Comparison of ENCODE assay signal across 8 cellular contexts in the genomic region with DNA sequence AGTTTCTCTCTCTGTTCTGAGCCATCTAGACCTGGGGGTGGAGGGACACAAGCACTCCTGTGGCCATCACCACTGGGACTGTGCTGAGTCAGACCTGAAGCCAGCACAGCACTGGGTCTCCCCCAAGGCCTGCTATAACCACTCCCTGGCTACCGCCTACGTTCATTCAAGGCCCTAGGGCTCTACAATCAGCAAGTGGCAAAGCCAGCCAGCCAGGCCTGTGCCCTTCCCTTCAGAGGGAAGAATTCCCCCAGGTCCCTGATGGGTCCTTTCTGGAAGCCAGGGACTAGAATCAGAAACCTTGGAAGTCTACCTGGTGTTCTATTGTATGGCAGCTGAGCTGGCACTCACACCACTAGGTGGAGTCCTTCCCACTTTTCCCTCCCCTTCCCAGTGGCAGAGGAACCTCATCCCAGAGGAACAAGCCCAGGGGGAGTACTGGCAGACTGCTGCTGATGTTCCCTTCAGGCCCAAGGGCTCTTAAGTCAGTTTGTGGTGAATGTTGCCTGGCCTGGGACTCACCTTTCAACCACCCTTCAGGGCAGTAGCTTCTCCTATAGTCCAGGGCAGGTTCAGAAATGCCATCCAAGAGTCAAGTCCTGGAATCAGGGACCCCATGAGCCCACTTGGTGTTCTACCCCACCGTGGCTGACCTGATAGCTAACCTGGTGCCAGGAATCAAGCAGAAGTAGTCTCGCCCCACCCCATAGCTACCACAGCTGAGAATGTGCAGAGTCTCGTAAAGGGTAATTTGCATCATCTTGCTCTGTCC. TPM values are rescaled to one million over a fixed set of nuclear protein-coding genes. Genes with fewer than 3 reads are reported as not detected.
DNase-seq lines count a peak whose midpoint lies in the region; ATAC-seq and TF ChIP-seq lines count a peak whose summit lies in the region.

No MANE protein-coding gene starts in this region.

- peaks cover 5% of the 10 kb centered on the region for H3K36me3 Mint-ChIP-seq in activated naive CD8-positive, alpha-beta T cell treated with anti-CD3 and anti-CD28 coated beads, Interleukin-2, amount 50 U/mL, for 24 hours (ENCODE audit: low read depth)
- peaks cover 26% of the 10 kb centered on the region for H3K36me3 Mint-ChIP-seq in activated naive CD8-positive, alpha-beta T cell treated with anti-CD3 and anti-CD28 coated beads for 36 hours
- H3K36me3 Mint-ChIP-seq in H9 (ENCODE audit: insufficient read depth in 1 of 3, low read depth in 3 of 3) (peaks cover 1 to 5% (median 3%) of the 10 kb centered on the region in 3 experiments; a peak in 4 of 7 replicates), glutamatergic neuron (ENCODE audit: unreplicated experiment) (no peaks in the 10 kb centered on the region), type B pancreatic cell (peaks cover 10% of the 10 kb centered on the region)

- TF ChIP-seq EP300 in esophagus muscularis mucosa (IDR thresholded peaks at IDR 0.05): no peak

- H3K27me3 ChIP-seq in H9 (ENCODE audit: insufficient read depth, low read length): no peaks in the 10 kb centered on the region
- H3K27me3 ChIP-seq in Peyer's patch: no peaks in the 10 kb centered on the region
- no peaks in the 10 kb centered on the region for H3K27me3 ChIP-seq in esophagus muscularis mucosa

- no peak overlapping the region for H2BK15ac ChIP-seq in H9 (ENCODE audit: low read depth, low read length)

- H2BK120ac ChIP-seq in H9 (ENCODE audit: low read depth, low read length, poor library complexity, severe bottlenecking): no peak overlapping the region

- H3K9me3 ChIP-seq in H9 (ENCODE audit: control insufficient read depth, low read depth, low read length) (no peaks in the 10 kb centered on the region), Peyer's patch (no peaks in the 10 kb centered on the region), esophagus muscularis mucosa (no peaks in the 10 kb centered on the region)

- H3T11ph ChIP-seq in H9 (ENCODE audit: low read length): no peak overlapping the region

- H2BK12ac ChIP-seq in H9 (ENCODE audit: insufficient read length, low read depth, low read length): no peak overlapping the region

- no peak for TF ChIP-seq POLR2A in Peyer's patch (IDR thresholded peaks at IDR 0.05)
- no peak for TF ChIP-seq POLR2A in esophagus muscularis mucosa (IDR thresholded peaks at IDR 0.05; ENCODE audit: low read depth)

- H3K79me2 ChIP-seq in H9 (ENCODE audit: insufficient read depth, low read length): peaks cover 3% of the 10 kb centered on the region; the same call in 1 of the 2 replicates

- H3K4me3 Mint-ChIP-seq in activated naive CD8-positive, alpha-beta T cell treated with anti-CD3 and anti-CD28 coated beads, Interleukin-2, amount 50 U/mL, for 24 hours: no peak overlapping the region
- no peak overlapping the region for H3K4me3 Mint-ChIP-seq in activated naive CD8-positive, alpha-beta T cell treated with anti-CD3 and anti-CD28 coated beads for 36 hours
- H3K4me3 Mint-ChIP-seq in H9: no peak overlapping the region
- no peak overlapping the region for H3K4me3 Mint-ChIP-seq in glutamatergic neuron (ENCODE audit: unreplicated experiment)
- H3K4me3 Mint-ChIP-seq in type B pancreatic cell: no peak overlapping the region

- H4K8ac ChIP-seq in H9 (replicated peaks; ENCODE audit: insufficient read length, low read depth, low read length): no peak overlapping the region

- H3K23ac ChIP-seq in H9 (ENCODE audit: insufficient read length, low read depth, low read length): no peak overlapping the region

- no peak overlapping the region for H3K4me2 ChIP-seq in H9 (ENCODE audit: insufficient read depth, insufficient read length, low read length)

- no peak overlapping the region for H4K91ac ChIP-seq in H9 (ENCODE audit: insufficient read length, low read depth, low read length)

- no peak overlapping the region for H3K4ac ChIP-seq in H9 (ENCODE audit: low read depth, low read length)

- peak; percentile 85 for ATAC-seq in activated naive CD8-positive, alpha-beta T cell treated with anti-CD3 and anti-CD28 coated beads, Interleukin-2, amount 50 U/mL, for 24 hours

- no peak overlapping the region for H3K9ac ChIP-seq in H9 (ENCODE audit: extremely low read depth, insufficient read length, low read length)

- TF ChIP-seq CTCF in H9 (conservative IDR thresholded peaks at IDR 0.05) (peak; percentile 85), Peyer's patch (IDR thresholded peaks at IDR 0.05) (peak in 4 of 6 experiments; percentile 6 to 31 (median 20)), glutamatergic neuron (IDR thresholded peaks at IDR 0.05; ENCODE audit: partially characterized antibody, unreplicated experiment) (peak; percentile 64), type B pancreatic cell (conservative IDR thresholded peaks at IDR 0.05) (peak; percentile 69), esophagus muscularis mucosa (IDR thresholded peaks at IDR 0.05) (peak in 1 of 3 experiments; percentile 27)

- peaks cover 39% of the 10 kb centered on the region for H3K4me1 Mint-ChIP-seq in activated naive CD8-positive, alpha-beta T cell treated with anti-CD3 and anti-CD28 coated beads, Interleukin-2, amount 50 U/mL, for 24 hours
- peaks cover 30% of the 10 kb centered on the region for H3K4me1 Mint-ChIP-seq in activated naive CD8-positive, alpha-beta T cell treated with anti-CD3 and anti-CD28 coated beads for 36 hours
- peaks cover 29 to 45% of the 10 kb centered on the region in 2 experiments for H3K4me1 Mint-ChIP-seq in H9
- H3K4me1 Mint-ChIP-seq in glutamatergic neuron (ENCODE audit: low read depth, unreplicated experiment): peaks cover 8% of the 10 kb centered on the region
- H3K4me1 Mint-ChIP-seq in type B pancreatic cell (ENCODE audit: unreplicated experiment): peaks cover 9% of the 10 kb centered on the region

- H2BK5ac ChIP-seq in H9 (ENCODE audit: insufficient read length, low read length): no peak overlapping the region

- H3K4me3 ChIP-seq in Peyer's patch (no peak overlapping the region), esophagus muscularis mucosa (no peak overlapping the region)

- intact Hi-C loops in esophagus muscularis mucosa (cut with DNase I): no loop called here

- no peak overlapping the region for H3K56ac ChIP-seq in H9 (ENCODE audit: insufficient read length, low read depth, low read length)

- H3K4me1 ChIP-seq in H9 (ENCODE audit: insufficient read depth, low read length): peaks cover 6% of the 10 kb centered on the region; the same call in 1 of the 2 replicates
- no peaks in the 10 kb centered on the region for H3K4me1 ChIP-seq in Peyer's patch
- H3K4me1 ChIP-seq in esophagus muscularis mucosa: peaks cover 7 to 56% (median 34%) of the 10 kb centered on the region in 4 donors

- H3K27ac ChIP-seq in H9 (ENCODE audit: insufficient read length, low read depth, low read length): no peak overlapping the region
- no peak overlapping the region for H3K27ac ChIP-seq in Peyer's patch
- no peak overlapping the region for H3K27ac ChIP-seq in esophagus muscularis mucosa (replicated peaks in 1 of 4)

- no peaks in the 10 kb centered on the region for H4K20me1 ChIP-seq in H9 (ENCODE audit: control insufficient read depth, insufficient read depth, insufficient read length)

- H3K36me3 ChIP-seq in Peyer's patch: no peaks in the 10 kb centered on the region
- H3K36me3 ChIP-seq in esophagus muscularis mucosa: no peaks in the 10 kb centered on the region

- H2BK20ac ChIP-seq in H9 (ENCODE audit: low read depth, low read length, poor library complexity, severe bottlenecking): no peak overlapping the region

- H3K27me3 Mint-ChIP-seq in activated naive CD8-positive, alpha-beta T cell treated with anti-CD3 and anti-CD28 coated beads, Interleukin-2, amount 50 U/mL, for 24 hours: no peaks in the 10 kb centered on the region
- no peaks in the 10 kb centered on the region for H3K27me3 Mint-ChIP-seq in activated naive CD8-positive, alpha-beta T cell treated with anti-CD3 and anti-CD28 coated beads for 36 hours
- no peaks in the 10 kb centered on the region; the same call in 1 of the 2 replicates for H3K27me3 Mint-ChIP-seq in H9 (ENCODE audit: low read depth)
- H3K27me3 Mint-ChIP-seq in glutamatergic neuron (ENCODE audit: unreplicated experiment): peaks cover 2% of the 10 kb centered on the region
- H3K27me3 Mint-ChIP-seq in type B pancreatic cell: no peaks in the 10 kb centered on the region

- no CpG with 5 or more reads among the region's 5 CpGs for WGBS in H9 (ENCODE audit: extremely low coverage, insufficient read length, low lambda C conversion rate)
- 96% methylated on average over 5 of the region's 5 CpGs for WGBS in esophagus muscularis mucosa

- H3K14ac ChIP-seq in H9 (ENCODE audit: insufficient read depth, low read length): no peak overlapping the region

- H4K5ac ChIP-seq in H9 (ENCODE audit: insufficient read length, low read depth, low read length): no peak overlapping the region

- no peak overlapping the region for H2AFZ ChIP-seq in H9 (ENCODE audit: low read length)

- no peak overlapping the region for H3K18ac ChIP-seq in H9 (ENCODE audit: insufficient read length, low read depth, low read length)

- H3K79me1 ChIP-seq in H9 (ENCODE audit: insufficient read depth, low read depth, low read length, poor library complexity, severe bottlenecking): no peaks in the 10 kb centered on the region

- no peak overlapping the region for H3K27ac Mint-ChIP-seq in activated naive CD8-positive, alpha-beta T cell treated with anti-CD3 and anti-CD28 coated beads, Interleukin-2, amount 50 U/mL, for 24 hours
- H3K27ac Mint-ChIP-seq in activated naive CD8-positive, alpha-beta T cell treated with anti-CD3 and anti-CD28 coated beads for 36 hours: no peak overlapping the region
- H3K27ac Mint-ChIP-seq in H9 (peak overlapping the region; percentile 36 to 78 (median 69); a peak in 5 of 7 replicates), glutamatergic neuron (ENCODE audit: unreplicated experiment) (no peak overlapping the region), type B pancreatic cell (peak overlapping the region; percentile 34)

- H3K9me3 Mint-ChIP-seq in activated naive CD8-positive, alpha-beta T cell treated with anti-CD3 and anti-CD28 coated beads, Interleukin-2, amount 50 U/mL, for 24 hours: no peaks in the 10 kb centered on the region
- peaks cover 8% of the 10 kb centered on the region for H3K9me3 Mint-ChIP-seq in activated naive CD8-positive, alpha-beta T cell treated with anti-CD3 and anti-CD28 coated beads for 36 hours
- H3K9me3 Mint-ChIP-seq in H9: no peaks in the 10 kb centered on the region
- no peaks in the 10 kb centered on the region for H3K9me3 Mint-ChIP-seq in glutamatergic neuron (ENCODE audit: unreplicated experiment)
- peaks cover 7% of the 10 kb centered on the region for H3K9me3 Mint-ChIP-seq in type B pancreatic cell

- peak; percentile 18 for DNase-seq in activated naive CD8-positive, alpha-beta T cell treated with anti-CD3 and anti-CD28 coated beads, Interleukin-2, amount 50 U/mL, for 24 hours
- DNase-seq in activated naive CD8-positive, alpha-beta T cell treated with anti-CD3 and anti-CD28 coated beads for 36 hours: no peak
- peak; percentile 85 for DNase-seq in H9
- DNase-seq in Peyer's patch: no peak
- peak; percentile 59 for DNase-seq in glutamatergic neuron
- no peak for DNase-seq in type B pancreatic cell (ENCODE audit: extremely low spot score, unreplicated experiment)
- DNase-seq in cerebellum (ENCODE audit: low spot score): no peak
- no peak for DNase-seq in esophagus muscularis mucosa (ENCODE audit: extremely low spot score)

- no peaks in the 10 kb centered on the region for H3K23me2 ChIP-seq in H9 (ENCODE audit: insufficient read length, low read depth, low read length, poor library complexity, severe bottlenecking)

- H2AK5ac ChIP-seq in H9 (ENCODE audit: insufficient read length, low read length): no peak overlapping the region

RNA-seq across cellular contexts. Expression of a gene that starts 20.0 kb away (rescaled TPM):
- 1 to 10 TPM; 4.3 to 4.6 TPM for total RNA-seq in activated naive CD8-positive, alpha-beta T cell treated with anti-CD3 and anti-CD28 coated beads for 36 hours
- 14.2 and 15.2 TPM in 2 replicates for total RNA-seq in H9 (2021)
- total RNA-seq in Peyer's patch: 10 to 100 TPM; 10.3 to 16.5 (median 12.3) TPM
- total RNA-seq in glutamatergic neuron (ENCODE audit: unreplicated experiment): 22.2 TPM
- total RNA-seq in type B pancreatic cell (ENCODE audit: low replicate concordance): 11.6 and 13.0 TPM in 2 replicates
- 27.0 TPM for total RNA-seq in cerebellum
- 10 to 100 TPM; 33.2 to 64.2 (median 43.2) TPM for total RNA-seq in esophagus muscularis mucosa

Comparison
In these comparisons a context has a peak if more than half of its experiments do, and no peak if none do; other contexts are left out.
1. DNase-seq: peak in activated naive CD8-positive, alpha-beta T cell treated with anti-CD3 and anti-CD28 coated beads, Interleukin-2, amount 50 U/mL, for 24 hours (single experiment), H9 (single experiment) and glutamatergic neuron (single experiment); none in activated naive CD8-positive, alpha-beta T cell treated with anti-CD3 and anti-CD28 coated beads for 36 hours (single experiment), Peyer's patch (0 of 3), type B pancreatic cell (single experiment), cerebellum (single experiment) and esophagus muscularis mucosa (single experiment).
2. H3K27ac Mint-ChIP-seq: peak in H9 (3 of 3) and type B pancreatic cell (single experiment); none in activated naive CD8-positive, alpha-beta T cell treated with anti-CD3 and anti-CD28 coated beads, Interleukin-2, amount 50 U/mL, for 24 hours (single experiment), activated naive CD8-positive, alpha-beta T cell treated with anti-CD3 and anti-CD28 coated beads for 36 hours (single experiment) and glutamatergic neuron (single experiment).